ENCODE assay signal across 10 cellular contexts in the genomic region with DNA sequence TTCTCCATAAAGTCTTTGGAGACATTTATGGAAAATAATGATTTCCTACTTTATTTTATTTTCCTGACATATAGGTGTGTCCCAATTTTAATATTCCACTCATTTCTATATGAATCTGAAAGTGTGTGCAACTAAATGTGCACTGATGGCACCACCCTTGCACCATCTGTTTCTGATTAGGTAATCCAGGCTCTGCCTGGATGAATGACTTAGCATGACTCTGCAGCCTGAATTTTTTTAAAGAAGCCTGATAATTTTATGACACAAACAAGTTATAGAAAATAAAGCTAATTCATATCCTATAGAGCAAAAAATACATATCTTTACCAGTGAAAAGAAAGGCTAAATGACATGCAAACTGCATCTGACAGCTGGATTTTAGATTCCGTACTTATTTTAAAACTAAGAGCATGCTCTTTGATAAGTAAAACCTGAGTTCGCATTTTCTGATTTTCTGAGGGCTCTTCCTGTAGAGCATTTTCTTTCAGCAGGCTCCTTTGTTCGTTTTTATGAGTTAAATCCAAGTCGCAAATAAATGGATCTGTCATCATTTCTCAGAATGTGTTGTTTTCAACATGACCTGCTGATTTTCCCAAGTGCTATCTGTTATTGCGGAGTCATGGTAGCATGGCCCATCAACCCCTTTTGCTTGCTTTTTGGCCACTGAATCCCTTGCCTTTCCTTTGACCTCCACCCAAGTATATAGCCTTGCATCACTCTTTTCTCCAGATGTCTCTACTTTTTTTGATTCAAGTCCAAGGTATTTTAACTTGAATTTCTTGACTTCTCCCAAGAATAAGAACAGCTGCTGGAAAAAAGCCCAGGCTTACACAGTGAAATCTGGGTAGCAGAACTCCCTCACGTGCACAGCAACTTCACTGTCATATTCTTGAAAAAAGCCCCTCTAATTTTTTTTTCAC. TPM values are rescaled to one million over a fixed set of nuclear protein-coding genes. Genes with fewer than 3 reads are reported as not detected.
DNase-seq lines count a peak whose midpoint lies in the region; ATAC-seq, FAIRE-seq and TF ChIP-seq lines count a peak whose summit lies in the region.
"Had no signal": no experiment of that assay in that cellular context is flagged by ENCODE, and none has a peak within 500 bp of the region (broad histone marks: within the 10 kb centered on the region; RNA-seq: fewer than 3 reads in every experiment).

No MANE protein-coding gene starts in this region.

- in situ Hi-C loops in HepG2 (cut with HindIII; ENCODE audit: extremely low pct_ligation_motif_present, low pct_unique_long_range_greater_than_20kb), result no loop called here
- in situ Hi-C loops in K562 (cut with MboI), result no loop called here

- POLR2A ChIA-PET in HepG2 (lab: Yijun Ruan, JAX), result no interaction called here
- POLR2A ChIA-PET in K562 (lab: Yijun Ruan, JAX), result interaction anchor here (0.7 to 1.9 kb wide), 3 partner anchors 19 to 41 kb away, joined by 3 to 7 read pairs (median 4); no protein-coding TSS in a partner anchor

- BruUV-seq in HepG2 (replicated peaks; lab: Mats Ljungman, UMichigan), result no TSS peak
- BruUV-seq in K562 (replicated peaks; lab: Mats Ljungman, UMichigan), result no TSS peak

- TF ChIP-seq POLR2A in HepG2 (IDR thresholded peaks at IDR 0.05; ENCODE audit: insufficient read depth in 1 of 2, low read depth in 2 of 2, low read length in 2 of 2), result no peak
- TF ChIP-seq POLR2A in K562 (conservative IDR thresholded peaks at IDR 0.05), result no peak

- TF ChIP-seq CTCF in liver (IDR thresholded peaks at IDR 0.05; ENCODE audit: low read depth, low read length, missing input control) (no peak), HepG2 (CRISPR knock-in tag; IDR thresholded peaks at IDR 0.05) (no peak), K562 (IDR thresholded peaks at IDR 0.05 in 2 of 3, conservative IDR thresholded peaks at IDR 0.05 in 1 of 3; ENCODE audit: insufficient read depth in 2 of 3, low read depth in 1 of 3, low read length in 3 of 3) (no peak)

- H3K4me3 ChIP-seq in liver (ENCODE audit: low read depth in 1 of 3, low read length in 3 of 3) (no peak overlapping the region), HepG2 (replicated peaks in 1 of 3; ENCODE audit: insufficient read depth in 1 of 3, low read depth in 2 of 3, low read length in 3 of 3) (no peak overlapping the region), K562 (no peak overlapping the region), aorta (ENCODE audit: low read length in 2 of 2) (peak overlapping the region in 1 of 2 donors; percentile 26)

- DNase-seq in HepG2 (ENCODE audit: low spot score), result no peak
- DNase-seq in K562 (ENCODE audit: extremely low read depth in 1 of 4, low spot score in 3 of 4), result peak; percentile 65 to 87 (median 72)
- DNase-seq in iris pigment epithelial cell (ENCODE audit: low read depth), result peak; percentile 93
- peak in 1 of 2 donors; percentile 45 for DNase-seq in aorta
- DNase-seq in effector CD4-positive, alpha-beta T cell, result no peak
- DNase-seq in NCI-H1694 treated with DMSO at 0.1 percent for 48 hours (lab: John Stamatoyannopoulos, UW), result no peak
- DNase-seq in GDM1 (lab: John Stamatoyannopoulos, UW), result no peak
- DNase-seq: ACHN, endodermal cell had no signal

- no peaks in the 10 kb centered on the region for H3K9me1 ChIP-seq in K562 (ENCODE audit: control insufficient read depth, insufficient read depth, low read length)

- ATAC-seq in HepG2 (no peak), K562 (peak; percentile 92), aorta (ENCODE audit: low FRiP score) (peak; percentile 85)

- no peak overlapping the region for H3K9ac ChIP-seq in liver (ENCODE audit: low read depth in 1 of 2, low read length in 2 of 2)
- no peak overlapping the region for H3K9ac ChIP-seq in HepG2 (ENCODE audit: insufficient read depth, low read depth, low read length)
- H3K9ac ChIP-seq in K562 (ENCODE audit: insufficient read depth in 1 of 2, low read depth in 2 of 2, low read length in 2 of 2), result peak overlapping the region in 1 of 2 experiments; percentile 72; a peak in 2 of 4 replicates

- intact Hi-C loops in HepG2 (cut with micrococcal nuclease; ENCODE audit: unreplicated experiment), result no loop called here
- intact Hi-C loops in K562 (cut with micrococcal nuclease), result loop anchor here (1.0 to 2.0 kb wide), 3 partner anchors 26 to 52 kb away; partner anchors contain the start of gene LYPLAL1
- intact Hi-C loops in aorta (cut with DNase I), result loop anchor here in 1 of 2 donors (10.0 kb wide), 1 partner anchor 184 kb away; no protein-coding TSS in a partner anchor

- H3K9me3 ChIP-seq in liver (ENCODE audit: control insufficient read depth in 4 of 4, low read length in 3 of 4), result no peaks in the 10 kb centered on the region
- no peaks in the 10 kb centered on the region for H3K9me3 ChIP-seq in HepG2 (ENCODE audit: low read length)
- H3K9me3 ChIP-seq in K562 (replicated peaks; ENCODE audit: control insufficient read depth, insufficient read depth, low read depth, low read length), result no peaks in the 10 kb centered on the region
- no peaks in the 10 kb centered on the region for H3K9me3 ChIP-seq in aorta (ENCODE audit: control insufficient read depth, low read length)

- no peak for TF ChIP-seq RAD21 in liver (IDR thresholded peaks at IDR 0.05)
- TF ChIP-seq RAD21 in HepG2 (CRISPR knock-in tag; IDR thresholded peaks at IDR 0.05), result no peak
- no peak for TF ChIP-seq RAD21 in K562 (CRISPR knock-in tag; conservative IDR thresholded peaks at IDR 0.05 in 1 of 2, IDR thresholded peaks at IDR 0.05 in 1 of 2)

- H3K79me2 ChIP-seq in HepG2 (ENCODE audit: insufficient read depth, low read length), result no peaks in the 10 kb centered on the region
- H3K79me2 ChIP-seq in K562 (ENCODE audit: control insufficient read depth, insufficient read depth, low read length), result no peaks in the 10 kb centered on the region

- no peaks in the 10 kb centered on the region for H3K36me3 ChIP-seq in liver (ENCODE audit: control insufficient read depth in 4 of 4, insufficient read depth in 3 of 4, low read depth in 1 of 4, low read length in 3 of 4)
- H3K36me3 ChIP-seq in HepG2 (replicated peaks in 1 of 2; ENCODE audit: control insufficient read depth in 1 of 2, insufficient read depth in 2 of 2, low read length in 2 of 2), result no peaks in the 10 kb centered on the region
- H3K36me3 ChIP-seq in K562 (ENCODE audit: control insufficient read depth, insufficient read depth, low read length), result no peaks in the 10 kb centered on the region
- H3K36me3 ChIP-seq in aorta (ENCODE audit: control insufficient read depth in 1 of 2, insufficient read depth in 2 of 2, low read length in 1 of 2), result no peaks in the 10 kb centered on the region

- TF ChIP-seq EP300 in HepG2 (IDR thresholded peaks at IDR 0.05; ENCODE audit: low read depth in 2 of 2, low read length in 2 of 2) (no peak), HepG2 (CRISPR knock-in tag; IDR thresholded peaks at IDR 0.05; ENCODE audit: borderline replicate concordance) (no peak), K562 (IDR thresholded peaks at IDR 0.05; ENCODE audit: low read length) (peak; percentile 95)

- WGBS in liver, result 76% methylated on average over 6 of the region's 6 CpGs
- WGBS in HepG2 (ENCODE audit: low lambda C conversion rate), result 35% methylated on average over 6 of the region's 6 CpGs
- WGBS in K562 (ENCODE audit: insufficient coverage, low coverage, missing lambda C conversion rate), result 12% methylated on average over 6 of the region's 6 CpGs
- WGBS in aorta, 2 donors, result 4 to 6% methylated on average over 6 of the region's 6 CpGs

- no peaks in the 10 kb centered on the region for H4K20me1 ChIP-seq in HepG2 (ENCODE audit: insufficient read depth, low read length)
- H4K20me1 ChIP-seq in K562 (replicated peaks; ENCODE audit: control insufficient read depth, insufficient read depth, low read length), result no peaks in the 10 kb centered on the region

- H3K4me2 ChIP-seq in HepG2 (ENCODE audit: low read depth, low read length) (no peak overlapping the region), K562 (ENCODE audit: insufficient read depth, low read length) (peak overlapping the region; percentile 34)

- no peak overlapping the region for H3K27ac ChIP-seq in liver (ENCODE audit: low read depth in 1 of 2, low read length in 2 of 2)
- H3K27ac ChIP-seq in HepG2 (ENCODE audit: extremely low read length, insufficient read depth, low read length), result no peak overlapping the region
- peak overlapping the region; percentile 88 for H3K27ac ChIP-seq in K562 (ENCODE audit: extremely low read depth, low read depth, low read length)
- H3K27ac ChIP-seq in aorta (ENCODE audit: low read depth in 1 of 2, low read length in 2 of 2), result no peak overlapping the region

- CTCF ChIA-PET in HepG2 (lab: Yijun Ruan, JAX; ENCODE audit: low intra/inter-chr PET ratio, low total read pairs) (no interaction called here), K562 (lab: Yijun Ruan, JAX; ENCODE audit: low intra/inter-chr PET ratio) (no interaction called here)

- H3K27me3 ChIP-seq in liver (ENCODE audit: control insufficient read depth in 4 of 4, insufficient read depth in 4 of 4, low read length in 3 of 4) (no peaks in the 10 kb centered on the region), HepG2 (ENCODE audit: control insufficient read depth in 1 of 2, insufficient read depth in 2 of 2, low read length in 2 of 2) (no peaks in the 10 kb centered on the region), K562 (ENCODE audit: control insufficient read depth in 2 of 2, insufficient read depth in 2 of 2, low read length in 2 of 2) (no peaks in the 10 kb centered on the region), aorta (ENCODE audit: control insufficient read depth in 1 of 2, insufficient read depth in 2 of 2, low read length in 1 of 2) (no peaks in the 10 kb centered on the region)

- no peaks in the 10 kb centered on the region for H3K4me1 ChIP-seq in liver (ENCODE audit: control insufficient read depth in 4 of 4, insufficient read depth in 4 of 4, low read length in 3 of 4)
- H3K4me1 ChIP-seq in HepG2 (ENCODE audit: insufficient read depth, low read length), result no peaks in the 10 kb centered on the region
- H3K4me1 ChIP-seq in K562 (replicated peaks in 1 of 2; ENCODE audit: control insufficient read depth in 2 of 2, insufficient read depth in 2 of 2, low read length in 2 of 2), result peaks cover 0 to 24% of the 10 kb centered on the region in 2 experiments; a peak in 2 of 5 replicates
- H3K4me1 ChIP-seq in aorta (ENCODE audit: control insufficient read depth in 1 of 2, insufficient read depth in 2 of 2, low read length in 2 of 2), result no peaks in the 10 kb centered on the region

- FAIRE-seq in HepG2 (lab: Jason Lieb, UNC), result no peak
- FAIRE-seq in K562 (lab: Jason Lieb, UNC), result peak; percentile 79

- H2AFZ ChIP-seq in HepG2 (ENCODE audit: low read length), result no peak overlapping the region
- H2AFZ ChIP-seq in K562 (ENCODE audit: low read depth, low read length), result peak overlapping the region; percentile 88

RNA-seq across cellular contexts. Expression of gene LYPLAL1, which starts 52.8 kb away (rescaled TPM):
- total RNA-seq in liver, result 10 to 100 TPM; 10.7 to 16.7 TPM
- 10 to 100 TPM; 10.3 to 57.4 TPM for polyA plus RNA-seq in liver
- total RNA-seq in HepG2 (2016; rRNA removed; fragmentation: Illumina TruSeq; extraction: Trizol), result 29.1 and 31.6 TPM in 2 replicates
- total RNA-seq in HepG2 (2016; cell fraction: cytosol; rRNA removed; fragmentation: Illumina TruSeq; extraction: Trizol; ENCODE audit: low read depth), result 106 and 118 TPM in 2 replicates
- 34.1 and 38.8 TPM in 2 replicates for total RNA-seq in HepG2 (2016; cell fraction: insoluble cytoplasmic fraction; rRNA removed; fragmentation: Illumina TruSeq; extraction: Trizol)
- 39.0 and 45.7 TPM in 2 replicates for total RNA-seq in HepG2 (2016; cell fraction: membrane; rRNA removed; fragmentation: Illumina TruSeq; extraction: Trizol)
- total RNA-seq in HepG2 (2016; cell fraction: nucleus; rRNA removed; fragmentation: Illumina TruSeq; extraction: Trizol), result 29.4 and 33.0 TPM in 2 replicates
- 15.2 and 17.0 TPM in 2 replicates for polyA plus RNA-seq in HepG2 (2011; rRNA removed)
- polyA plus RNA-seq in HepG2 (2011; cell fraction: cytosol; rRNA removed), result 3.0 and 4.8 TPM in 2 replicates
- polyA plus RNA-seq in HepG2 (2011; cell fraction: nucleus; rRNA removed), result 10.8 and 11.8 TPM in 2 replicates
- 16.4 and 30.2 TPM in 2 replicates for polyA plus RNA-seq in HepG2 (2012)
- polyA plus RNA-seq in HepG2 (2016; cell fraction: cytosol; fragmentation: Illumina TruSeq; extraction: Trizol; ENCODE audit: low read depth), result 3.7 and 3.8 TPM in 2 replicates
- 29.2 and 32.0 TPM in 2 replicates for polyA plus RNA-seq in HepG2 (2016; cell fraction: insoluble cytoplasmic fraction; fragmentation: Illumina TruSeq; extraction: Trizol; ENCODE audit: low read depth)
- 6.1 and 7.5 TPM in 2 replicates for polyA plus RNA-seq in HepG2 (2016; cell fraction: membrane; fragmentation: Illumina TruSeq; extraction: Trizol; ENCODE audit: low read depth)
- 29.2 and 29.7 TPM in 2 replicates for polyA plus RNA-seq in HepG2 (2016; cell fraction: nucleus; fragmentation: Illumina TruSeq; extraction: Trizol; ENCODE audit: insufficient read depth, low read depth)
- polyA minus RNA-seq in HepG2 (2011; rRNA and poly(A)+ RNA removed; ENCODE audit: low replicate concordance), result 2.5 and 6.1 TPM in 2 replicates
- polyA minus RNA-seq in HepG2 (2011; cell fraction: cytosol; rRNA and poly(A)+ RNA removed), result 10.2 and 17.9 TPM in 2 replicates
- polyA minus RNA-seq in HepG2 (2011; cell fraction: nucleus; rRNA and poly(A)+ RNA removed), result 88.0 and 131 TPM in 2 replicates
- total RNA-seq in K562 (2011; cell fraction: chromatin; rRNA removed; ENCODE audit: low replicate concordance), result 26.5 and 119 TPM in 2 replicates
- total RNA-seq in K562 (2011; cell fraction: nucleolus; rRNA removed), result 14.7 and 21.1 TPM in 2 replicates
- total RNA-seq in K562 (2011; cell fraction: nucleoplasm; rRNA removed), result 31.2 and 48.0 TPM in 2 replicates
- total RNA-seq in K562 (2014; rRNA removed), result 14.9 and 20.2 TPM in 2 replicates
- 62.9 and 71.5 TPM in 2 replicates for total RNA-seq in K562 (2014; rRNA removed; fragmentation: Illumina TruSeq; extraction: Trizol)
- 32.1 and 33.0 TPM in 2 replicates for total RNA-seq in K562 (2015; rRNA removed; fragmentation: Illumina TruSeq; extraction: Trizol)
- total RNA-seq in K562 (2021), result 46.3 and 51.3 TPM in 2 replicates
- 49.7 and 69.3 TPM in 2 replicates for polyA plus RNA-seq in K562 (2011; rRNA removed)
- 5.4 and 9.4 TPM in 2 replicates for polyA plus RNA-seq in K562 (2011; cell fraction: cytosol; rRNA removed)
- polyA plus RNA-seq in K562 (2011; cell fraction: nucleus; rRNA removed), result 21.9 and 36.9 TPM in 2 replicates
- 33.2 and 65.1 TPM in 2 replicates for polyA plus RNA-seq in K562 (2012)
- polyA plus RNA-seq in K562 (2014; fragmentation: Illumina TruSeq; extraction: Trizol), result 33.5 and 35.9 TPM in 2 replicates
- 100 to 1,000 TPM; 127 to 179 TPM for polyA plus RNA-seq in K562 (2014; fragmentation: Nextera tagmentation; extraction: Ambion mirVana)
- 44.1 and 49.0 TPM in 2 replicates for polyA plus RNA-seq in K562 (2014; rRNA removed)
- polyA minus RNA-seq in K562 (2011; rRNA and poly(A)+ RNA removed), result 46.9 and 49.1 TPM in 2 replicates
- polyA minus RNA-seq in K562 (2011; cell fraction: cytosol; rRNA and poly(A)+ RNA removed), result 8.4 and 15.0 TPM in 2 replicates
- polyA minus RNA-seq in K562 (2011; cell fraction: nucleus; rRNA and poly(A)+ RNA removed), result 77.4 and 99.6 TPM in 2 replicates
- total RNA-seq in aorta, result 10 to 100 TPM; 35.1 to 47.0 TPM
- polyA plus RNA-seq in aorta, result 10 to 100 TPM; 14.9 to 16.0 TPM

Comparison
In these comparisons a context has a peak if more than half of its experiments do, and no peak if none do; other contexts are left out.
1. DNase-seq: peak in K562 (4 of 4) and iris pigment epithelial cell (single experiment); none in HepG2 (single experiment), effector CD4-positive, alpha-beta T cell (single experiment), NCI-H1694 treated with DMSO at 0.1 percent for 48 hours (single experiment) and GDM1 (single experiment).